In genomic region chr6:24911983-24912382, GRCh38 we compare ENCODE assay signal across 14 cellular contexts. TPM values are rescaled to one million over a fixed set of nuclear protein-coding genes. Genes with fewer than 3 reads are reported as not detected.
DNase-seq lines count a peak whose midpoint lies in the region; ATAC-seq, FAIRE-seq and TF ChIP-seq lines count a peak whose summit lies in the region.
"Had no signal": no experiment of that assay in that cellular context is flagged by ENCODE, and none has a peak within 500 bp of the region (broad histone marks: within the 10 kb centered on the region; RNA-seq: fewer than 3 reads in every experiment).

No MANE protein-coding gene starts in this region.

- CTCF ChIA-PET in BJ (lab: Yijun Ruan, JAX) (interaction anchor here (1.3 to 6.0 kb wide), 5 partner anchors 9 to 79 kb away, joined by 4 to 63 read pairs (median 6); no protein-coding TSS in a partner anchor), HEK293 (lab: Yijun Ruan, JAX) (interaction anchor here (0.6 to 3.4 kb wide), 4 partner anchors 21 to 79 kb away, joined by 3 to 15 read pairs (median 8); no protein-coding TSS in a partner anchor), GM12878 (lab: Yijun Ruan, JAX) (interaction anchor here (0.9 to 7.3 kb wide), 10 partner anchors 8 to 150 kb away, joined by 3 to 139 read pairs (median 22); partner anchors contain the start of gene RIPOR2)

- DNase-seq in BJ (ENCODE audit: low read depth) (no peak), GM12878 (ENCODE audit: low read depth, low spot score) (no peak), mucosa of descending colon (no peak), kidney tubule cell (ENCODE audit: low spot score) (no peak), NCI-H2107 (lab: John Stamatoyannopoulos, UW) (no peak), dermis blood vessel endothelial cell (no peak)
- no peak for DNase-seq in natural killer cell treated with Interleukin-12 subunit alpha and Interleukin-12 subunit beta and Interleukin-15 and Interleukin-18, amount 100 ng/mL, for 72 hours (ENCODE audit: low spot score)
- DNase-seq: activated CD4-positive, alpha-beta T cell treated with anti-CD3 and anti-CD28 coated beads for 48 hours; body of pancreas; Calu3; KBM-7; retina; SHP77 had no signal

- POLR2A ChIA-PET in BJ (lab: Charles Lee) = interaction anchor here (1.2 kb wide), 1 partner anchor 30 kb away, joined by 3 read pairs; no protein-coding TSS in a partner anchor
- POLR2A ChIA-PET in HEK293 (lab: Yijun Ruan, JAX) = no interaction called here
- POLR2A ChIA-PET in GM12878 (lab: Charles Lee) = interaction anchor here (0.5 to 3.8 kb wide), 6 partner anchors 8 to 155 kb away, joined by 3 to 23 read pairs (median 8); partner anchors contain the start of gene RIPOR2

- no peak for TF ChIP-seq CTCF in BJ (IDR thresholded peaks at IDR 0.05; ENCODE audit: insufficient read depth, low read depth, low read length)
- TF ChIP-seq CTCF in HEK293 (tag by site-specific recombination; IDR thresholded peaks at IDR 0.05) = no peak
- no peak for TF ChIP-seq CTCF in GM12878 (IDR thresholded peaks at IDR 0.05 in 2 of 3, conservative IDR thresholded peaks at IDR 0.05 in 1 of 3; ENCODE audit: control insufficient read depth in 2 of 3, extremely low read depth in 1 of 3, insufficient read depth in 1 of 3, low read depth in 3 of 3, low read length in 3 of 3)
- no peak for TF ChIP-seq CTCF in mucosa of descending colon (IDR thresholded peaks at IDR 0.05)

- TF ChIP-seq POLR2A in GM12878 (IDR thresholded peaks at IDR 0.05; ENCODE audit: low read depth, low read length) = no peak

- H3K36me3 Mint-ChIP-seq in natural killer cell treated with Interleukin-12 subunit alpha and Interleukin-12 subunit beta and Interleukin-15 and Interleukin-18, amount 100 ng/mL, for 72 hours = no peaks in the 10 kb centered on the region

- H4K20me1 ChIP-seq in GM12878 (ENCODE audit: control insufficient read depth, insufficient read depth) = no peaks in the 10 kb centered on the region; the same call in 1 of the 2 replicates

- no peak for FAIRE-seq in GM12878 (lab: Jason Lieb, UNC)

- H3K4me1 ChIP-seq in HEK293 (ENCODE audit: control insufficient read depth, insufficient read depth, low read length) (peaks cover 17% of the 10 kb centered on the region), GM12878 (ENCODE audit: control insufficient read depth, insufficient read depth, low read length) (peaks cover 26% of the 10 kb centered on the region), mucosa of descending colon (ENCODE audit: low read depth) (no peaks in the 10 kb centered on the region)

- no peak overlapping the region for H2AFZ ChIP-seq in GM12878 (ENCODE audit: control insufficient read depth, low read depth, low read length)

- H3K27ac ChIP-seq in HEK293 (ENCODE audit: extremely low read depth, low read depth, low read length) (no peak overlapping the region), GM12878 (ENCODE audit: control insufficient read depth, insufficient read depth) (no peak overlapping the region)
- H3K27ac ChIP-seq: body of pancreas had no signal

- H3K27ac Mint-ChIP-seq in natural killer cell treated with Interleukin-12 subunit alpha and Interleukin-12 subunit beta and Interleukin-15 and Interleukin-18, amount 100 ng/mL, for 72 hours = peak overlapping the region; percentile 85 to 99

- H3K27me3 ChIP-seq in BJ (ENCODE audit: control insufficient read depth, insufficient read depth, low read length) (peaks cover 3% of the 10 kb centered on the region), GM12878 (replicated peaks in 1 of 2; ENCODE audit: control insufficient read depth in 2 of 2, insufficient read depth in 2 of 2, low read length in 1 of 2) (no peaks in the 10 kb centered on the region)

- no peak overlapping the region for H3K9ac ChIP-seq in GM12878 (ENCODE audit: control insufficient read depth, insufficient read depth, low read length)

- peaks cover 33% of the 10 kb centered on the region for H3K79me2 ChIP-seq in GM12878 (ENCODE audit: control insufficient read depth, insufficient read depth, low read length)

- 20% methylated on average over 5 of the region's 5 CpGs for WGBS in GM12878 (ENCODE audit: insufficient coverage, insufficient replicate concordance, low lambda C conversion rate, missing lambda C conversion rate)

- H3K4me3 ChIP-seq in BJ (ENCODE audit: low read depth, low read length) (peak overlapping the region; percentile 77), HEK293 (ENCODE audit: low read depth, low read length) (no peak overlapping the region), GM12878 (no peak overlapping the region), mucosa of descending colon (no peak overlapping the region)

- BruUV-seq in GM12878 (replicated peaks; lab: Mats Ljungman, UMichigan) = no TSS peak

- H3K4me3 Mint-ChIP-seq in natural killer cell treated with Interleukin-12 subunit alpha and Interleukin-12 subunit beta and Interleukin-15 and Interleukin-18, amount 100 ng/mL, for 72 hours = peak overlapping the region; percentile 93

- intact Hi-C loops in GM12878 (cut with micrococcal nuclease; ENCODE audit: unreplicated experiment) = loop anchor here (2.0 to 5.0 kb wide), 3 partner anchors 21 to 80 kb away; no protein-coding TSS in a partner anchor
- intact Hi-C loops in mucosa of descending colon (cut with DNase I, micrococcal nuclease) = no loop called here

- peaks cover 84 to 89% of the 10 kb centered on the region in 2 donors for H3K4me1 Mint-ChIP-seq in natural killer cell treated with Interleukin-12 subunit alpha and Interleukin-12 subunit beta and Interleukin-15 and Interleukin-18, amount 100 ng/mL, for 72 hours (ENCODE audit: low read depth in 2 of 2)

- in situ Hi-C loops in GM12878 (cut with MboI) = no loop called here

- SMC1A ChIA-PET in GM12878 (lab: Charles Lee; ENCODE audit: uncharacterized antibody, unreplicated experiment) = interaction anchor here (0.9 to 10.7 kb wide), 18 partner anchors 8 to 142 kb away, joined by 3 to 201 read pairs (median 8); partner anchors contain the start of gene RIPOR2

- no peaks in the 10 kb centered on the region for H3K9me3 Mint-ChIP-seq in natural killer cell treated with Interleukin-12 subunit alpha and Interleukin-12 subunit beta and Interleukin-15 and Interleukin-18, amount 100 ng/mL, for 72 hours

- H3K36me3 ChIP-seq in BJ (ENCODE audit: control insufficient read depth, insufficient read depth, low read length) (no peaks in the 10 kb centered on the region), HEK293 (ENCODE audit: control insufficient read depth in 2 of 2, insufficient read depth in 1 of 2, low read length in 2 of 2) (no peaks in the 10 kb centered on the region), GM12878 (ENCODE audit: control insufficient read depth in 2 of 2, insufficient read depth in 2 of 2, low read length in 1 of 2) (no peaks in the 10 kb centered on the region), mucosa of descending colon (ENCODE audit: low read depth) (no peaks in the 10 kb centered on the region)

- no peak for TF ChIP-seq EP300 in GM12878 (IDR thresholded peaks at IDR 0.05; ENCODE audit: borderline replicate concordance in 1 of 2, control insufficient read depth in 1 of 2, low read depth in 2 of 2, low read length in 2 of 2)

- H3K9me3 ChIP-seq in HEK293 (ENCODE audit: control insufficient read depth, insufficient read depth, low read depth, low read length) = no peaks in the 10 kb centered on the region
- no peaks in the 10 kb centered on the region for H3K9me3 ChIP-seq in GM12878 (replicated peaks; ENCODE audit: control insufficient read depth, insufficient read depth, low read length)
- no peaks in the 10 kb centered on the region for H3K9me3 ChIP-seq in mucosa of descending colon
- H3K9me3 ChIP-seq: body of pancreas had no signal

- H3K27me3 Mint-ChIP-seq in natural killer cell treated with Interleukin-12 subunit alpha and Interleukin-12 subunit beta and Interleukin-15 and Interleukin-18, amount 100 ng/mL, for 72 hours = no peaks in the 10 kb centered on the region

- H3K4me2 ChIP-seq in GM12878 (ENCODE audit: control insufficient read depth, insufficient read depth) = peak overlapping the region; percentile 99

- RAD21 ChIA-PET in GM12878 (lab: Charles Lee; ENCODE audit: unreplicated experiment) = interaction anchor here (0.6 to 6.2 kb wide), 8 partner anchors 20 to 159 kb away, joined by 3 to 111 read pairs (median 13); partner anchors contain the start of gene RIPOR2

- ATAC-seq in GM12878 (no peak), mucosa of descending colon (no peak)
- ATAC-seq in natural killer cell treated with Interleukin-12 subunit alpha and Interleukin-12 subunit beta and Interleukin-15 and Interleukin-18, amount 100 ng/mL, for 72 hours = no peak

- no peak for TF ChIP-seq RAD21 in GM12878 (IDR thresholded peaks at IDR 0.05; ENCODE audit: insufficient read depth, low read depth, low read length)

TF ChIP-seq in HEK293, 187 proteins besides CTCF, POLR2A, EP300 and RAD21:
- TF ChIP-seq ZNF10 (tag by site-specific recombination; IDR thresholded peaks at IDR 0.05) = 0 out of 2 replicates have a peak, but pooled peaks have one; percentile 49
- TF ChIP-seq ZNF37A (tag by site-specific recombination; IDR thresholded peaks at IDR 0.05) = no peak

RNA-seq across cellular contexts. Expression of gene RIPOR2, which starts 23.8 kb away (rescaled TPM):
- polyA plus RNA-seq in BJ (2011; rRNA removed) (36.3 and 52.6 TPM in 2 replicates), GM12878 (2011; rRNA removed) (47.4 and 48.2 TPM in 2 replicates), GM12878 (2014; fragmentation: Illumina TruSeq; extraction: Trizol) (44.9 and 49.9 TPM in 2 replicates), GM12878 (2014; fragmentation: Nextera tagmentation; extraction: Ambion mirVana) (10 to 100 TPM; 22.2 to 23.6 TPM), GM12878 (2014; rRNA removed) (28.9 and 30.8 TPM in 2 replicates), GM12878 (2016; fragmentation: Nextera tagmentation; extraction: Ambion mirVana) (10 to 100 TPM; 25.9 TPM)
- polyA minus RNA-seq in BJ (2011; rRNA and poly(A)+ RNA removed) = 60.8 and 64.8 TPM in 2 replicates
- total RNA-seq in GM12878 (2013; cell fraction: nucleolus; rRNA removed) = 176 and 194 TPM in 2 replicates
- total RNA-seq in GM12878 (2014; rRNA removed) (38.6 and 38.9 TPM in 2 replicates), GM12878 (2014; rRNA removed; fragmentation: Illumina TruSeq; extraction: Trizol) (38.7 and 40.5 TPM in 2 replicates), GM12878 (2021) (37.9 and 41.1 TPM in 2 replicates), mucosa of descending colon (1 to 10 TPM; 2.9 to 4.7 (median 4.1) TPM), dermis blood vessel endothelial cell (under 0.01 TPM in 1 of 2 replicates, not detected in the other)
- polyA plus RNA-seq in GM12878 (2011; ENCODE audit: low read depth) = 19.2 TPM
- 31.8 and 32.2 TPM in 2 replicates for polyA plus RNA-seq in GM12878 (2011; cell fraction: cytosol; rRNA removed)
- 24.3 and 24.9 TPM in 2 replicates for polyA plus RNA-seq in GM12878 (2011; cell fraction: nucleus; rRNA removed)
- 21.1 and 21.5 TPM in 2 replicates for polyA plus RNA-seq in GM12878 (2012)
- polyA minus RNA-seq in GM12878 (2011; rRNA and poly(A)+ RNA removed) = 66.1 and 82.5 TPM in 2 replicates
- 17.1 and 17.3 TPM in 2 replicates for polyA minus RNA-seq in GM12878 (2011; cell fraction: cytosol; rRNA and poly(A)+ RNA removed)
- 31.1 and 44.0 TPM in 2 replicates for polyA minus RNA-seq in GM12878 (2011; cell fraction: nucleus; rRNA and poly(A)+ RNA removed)
- total RNA-seq in natural killer cell treated with Interleukin-12 subunit alpha and Interleukin-12 subunit beta and Interleukin-15 and Interleukin-18, amount 100 ng/mL, for 72 hours = 10 to 100 TPM; 58.7 to 88.4 TPM

Comparison
In these comparisons a context has a peak if more than half of its experiments do, and no peak if none do; other contexts are left out.
1. RNA of gene RIPOR2, which starts 23.8 kb away (total RNA-seq): 58.7 to 88.4 TPM in natural killer cell treated with Interleukin-12 subunit alpha and Interleukin-12 subunit beta and Interleukin-15 and Interleukin-18, amount 100 ng/mL, for 72 hours and 37.9 to 194 TPM in GM12878; 2.9 to 4.7 TPM in mucosa of descending colon and under 0.01 TPM in dermis blood vessel endothelial cell; every median in the first group is over 4 times any median in the second.